In the genomic region with DNA sequence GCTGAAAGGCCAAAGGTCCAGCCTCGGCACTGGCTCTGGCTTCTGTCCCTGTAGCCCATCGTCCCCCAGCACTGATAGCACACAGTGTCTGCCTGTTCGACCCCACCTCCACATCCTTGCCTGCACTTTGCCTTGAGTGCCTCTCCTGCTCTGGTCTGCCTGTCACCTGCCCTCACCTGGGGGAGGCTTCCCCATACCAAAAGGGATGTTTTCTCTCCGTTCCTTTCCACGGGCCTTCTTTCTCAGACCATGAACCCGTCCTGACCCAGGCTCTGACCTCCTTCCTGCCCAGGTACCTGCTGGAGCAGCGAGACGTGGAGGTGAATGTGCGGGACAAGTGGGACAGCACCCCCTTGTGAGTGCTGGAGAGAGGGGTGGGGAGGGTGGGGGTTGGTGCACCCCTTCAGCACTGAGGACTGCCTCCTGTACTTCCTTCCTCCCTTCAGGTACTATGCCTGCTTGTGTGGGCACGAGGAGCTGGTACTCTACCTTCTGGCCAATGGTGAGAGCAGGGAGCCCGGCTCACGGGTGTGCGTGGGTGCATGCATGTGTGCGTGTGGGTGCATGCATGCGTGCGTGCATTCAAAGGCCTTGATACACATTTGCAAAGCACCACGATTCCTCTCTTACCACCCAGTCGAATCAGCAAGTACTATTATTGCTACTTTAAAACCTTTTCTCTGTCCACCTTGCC, we compare ENCODE assay signal across 9 cellular contexts. TPM values are rescaled to one million over a fixed set of nuclear protein-coding genes. Genes with fewer than 3 reads are reported as not detected.
DNase-seq lines count a peak whose midpoint lies in the region; ATAC-seq and TF ChIP-seq lines count a peak whose summit lies in the region.
"Had no signal": no experiment of that assay in that cellular context is flagged by ENCODE, and none has a peak within 500 bp of the region (broad histone marks: within the 10 kb centered on the region; RNA-seq: fewer than 3 reads in every experiment).

No MANE protein-coding gene starts in this region.

- no peak overlapping the region for H3K9ac ChIP-seq in IMR-90 (ENCODE audit: low read depth, low read length)

- H3K4me3 ChIP-seq in IMR-90 (ENCODE audit: insufficient read depth, low read depth, low read length) (no peak overlapping the region), testis (peak overlapping the region in 1 of 2 donors; percentile 82)

- peaks cover 10% of the 10 kb centered on the region; the same call in 1 of the 2 replicates for H3K9me1 ChIP-seq in IMR-90 (ENCODE audit: insufficient read depth, low read length)

- no peaks in the 10 kb centered on the region for H3K9me3 ChIP-seq in IMR-90 (ENCODE audit: control insufficient read depth, insufficient read depth, low read length)
- no peaks in the 10 kb centered on the region for H3K9me3 ChIP-seq in testis

- CTCF ChIA-PET in IMR-90 (lab: Yijun Ruan, JAX): no interaction called here

- TF ChIP-seq POLR2A in IMR-90 (IDR thresholded peaks at IDR 0.05; ENCODE audit: low read depth, low read length): no peak
- TF ChIP-seq POLR2A in testis (IDR thresholded peaks at IDR 0.05): no peak

- H2AFZ ChIP-seq in IMR-90 (replicated peaks; ENCODE audit: low read length, poor library complexity): no peak overlapping the region

- H3K14ac ChIP-seq in IMR-90 (replicated peaks; ENCODE audit: low read depth, low read length): no peak overlapping the region

- peak overlapping the region; percentile 59; the same call in 1 of the 2 replicates for H3K4me2 ChIP-seq in IMR-90 (ENCODE audit: low read depth, low read length)

- no peaks in the 10 kb centered on the region for H3K27me3 Mint-ChIP-seq in activated naive CD8-positive, alpha-beta T cell
- H3K27me3 Mint-ChIP-seq in stimulated activated memory B cell treated with anti-CD40 and anti-IgM and Interleukin-4, amounts not matched to agents 10 μg/mL and 1 μg/mL and 100 μg/mL, for 72 hours: no peaks in the 10 kb centered on the region

- no peak for ATAC-seq in IMR-90 (ENCODE audit: low read depth)
- no peak for ATAC-seq in left lobe of liver
- no peak for ATAC-seq in stimulated activated memory B cell treated with anti-CD40 and anti-IgM and Interleukin-4, amounts not matched to agents 10 μg/mL and 1 μg/mL and 100 μg/mL, for 72 hours
- no peak for ATAC-seq in HG03457 (IDR thresholded peaks at IDR 0.05; ENCODE audit: unreplicated experiment)

- no peaks in the 10 kb centered on the region for H3K36me3 Mint-ChIP-seq in activated naive CD8-positive, alpha-beta T cell
- peaks cover 24% of the 10 kb centered on the region for H3K36me3 Mint-ChIP-seq in stimulated activated memory B cell treated with anti-CD40 and anti-IgM and Interleukin-4, amounts not matched to agents 10 μg/mL and 1 μg/mL and 100 μg/mL, for 72 hours

- TF ChIP-seq CTCF in IMR-90 (conservative IDR thresholded peaks at IDR 0.05; ENCODE audit: low read depth, low read length) (no peak), testis (IDR thresholded peaks at IDR 0.05) (no peak)

- H4K5ac ChIP-seq in IMR-90 (ENCODE audit: low read depth, low read length): no peak overlapping the region

- peak overlapping the region; percentile 69 for H3K27ac Mint-ChIP-seq in activated naive CD8-positive, alpha-beta T cell
- H3K27ac Mint-ChIP-seq in stimulated activated memory B cell treated with anti-CD40 and anti-IgM and Interleukin-4, amounts not matched to agents 10 μg/mL and 1 μg/mL and 100 μg/mL, for 72 hours: peak overlapping the region; percentile 94

- no peak overlapping the region for H2BK20ac ChIP-seq in IMR-90 (ENCODE audit: low read depth, low read length)

- H3K23ac ChIP-seq in IMR-90 (ENCODE audit: low read depth, low read length): no peak overlapping the region

- no peak overlapping the region for H2BK120ac ChIP-seq in IMR-90 (ENCODE audit: low read depth, low read length)

- intact Hi-C loops in IMR-90 (cut with micrococcal nuclease): no loop called here
- intact Hi-C loops in testis (cut with DNase I; ENCODE audit: low total_unique reads): no loop called here

- H4K91ac ChIP-seq in IMR-90 (ENCODE audit: insufficient read depth, low read depth, low read length): no peak overlapping the region

- no peak overlapping the region for H3K56ac ChIP-seq in IMR-90 (ENCODE audit: extremely low read depth, insufficient read depth, low read length)

- no TSS peak for BruUV-seq in IMR-90 (replicated peaks; lab: Mats Ljungman, UMichigan)

- no peaks in the 10 kb centered on the region for H3K9me3 Mint-ChIP-seq in activated naive CD8-positive, alpha-beta T cell (ENCODE audit: low read depth)
- no peaks in the 10 kb centered on the region for H3K9me3 Mint-ChIP-seq in stimulated activated memory B cell treated with anti-CD40 and anti-IgM and Interleukin-4, amounts not matched to agents 10 μg/mL and 1 μg/mL and 100 μg/mL, for 72 hours

- no peaks in the 10 kb centered on the region; the same call in none of the 2 replicates for H4K20me1 ChIP-seq in IMR-90 (ENCODE audit: insufficient read depth, low read length)

- H2BK15ac ChIP-seq in IMR-90 (ENCODE audit: low read depth, low read length): no peak overlapping the region

- H2AK9ac ChIP-seq in IMR-90 (replicated peaks; ENCODE audit: low read depth, low read length, poor library complexity): no peak overlapping the region

- POLR2A ChIA-PET in IMR-90 (lab: Charles Lee; ENCODE audit: unreplicated experiment): no interaction called here

- peaks cover 10% of the 10 kb centered on the region for H3K4me1 ChIP-seq in IMR-90 (ENCODE audit: control insufficient read depth, insufficient read depth, low read length)
- H3K4me1 ChIP-seq in testis: peaks cover 17% of the 10 kb centered on the region

- H3K4me3 Mint-ChIP-seq in activated naive CD8-positive, alpha-beta T cell: peak overlapping the region; percentile 88
- peak overlapping the region; percentile 87 for H3K4me3 Mint-ChIP-seq in stimulated activated memory B cell treated with anti-CD40 and anti-IgM and Interleukin-4, amounts not matched to agents 10 μg/mL and 1 μg/mL and 100 μg/mL, for 72 hours

- H3K27me3 ChIP-seq in IMR-90 (ENCODE audit: control insufficient read depth, insufficient read depth, low read length): no peaks in the 10 kb centered on the region
- H3K27me3 ChIP-seq in testis: no peaks in the 10 kb centered on the region

- H3K79me1 ChIP-seq in IMR-90 (ENCODE audit: low read depth in 1 of 2, low read length in 2 of 2): peaks cover 19 to 35% of the 10 kb centered on the region in 2 experiments

- dilution Hi-C loops in IMR-90 (cut with HindIII; ENCODE audit: low sequenced_read_pairs, unreplicated experiment): no loop called here

- H3K18ac ChIP-seq in IMR-90 (ENCODE audit: low read depth, low read length): no peak overlapping the region

- no peak overlapping the region for H2BK5ac ChIP-seq in IMR-90 (ENCODE audit: low read depth, low read length, poor library complexity, severe bottlenecking)

- peaks cover 28% of the 10 kb centered on the region for H3K4me1 Mint-ChIP-seq in activated naive CD8-positive, alpha-beta T cell (ENCODE audit: low read depth)
- peaks cover 57% of the 10 kb centered on the region for H3K4me1 Mint-ChIP-seq in stimulated activated memory B cell treated with anti-CD40 and anti-IgM and Interleukin-4, amounts not matched to agents 10 μg/mL and 1 μg/mL and 100 μg/mL, for 72 hours

- H3K36me3 ChIP-seq in IMR-90 (ENCODE audit: control insufficient read depth, insufficient read depth, low read length) (peaks cover 28% of the 10 kb centered on the region), testis (ENCODE audit: low read depth, missing control alignments) (no peaks in the 10 kb centered on the region)

- WGBS in IMR-90 (ENCODE audit: extremely low coverage in 2 of 2, insufficient read length in 1 of 2), 2 experiments: 92% methylated on average over 10 of the region's 18 CpGs; no CpG with 5 or more reads in 1 of the 2 experiments
- 69 to 76% methylated on average over 17 to 18 of the region's 18 CpGs for WGBS in testis, 2 donors

- in situ Hi-C loops in IMR-90 (cut with MboI; ENCODE audit: low sequenced_read_pairs): no loop called here

- no peak overlapping the region for H4K8ac ChIP-seq in IMR-90 (ENCODE audit: low read depth in 2 of 2, low read length in 2 of 2)

- no peak for TF ChIP-seq RAD21 in IMR-90 (IDR thresholded peaks at IDR 0.05; ENCODE audit: low read length)

- DNase-seq in IMR-90 (no peak), left lobe of liver (ENCODE audit: low spot score) (peak; percentile 35), SKM-1 (lab: John Stamatoyannopoulos, UW; ENCODE audit: unreplicated experiment) (no peak), HuH-7 (ENCODE audit: low spot score) (no peak), testis (no peak)
- DNase-seq: T-helper 9 cell had no signal

- H3K27ac ChIP-seq in IMR-90 (ENCODE audit: insufficient read depth, low read length) (no peak overlapping the region), testis (peak overlapping the region in 1 of 2 donors; percentile 88)

- no peak overlapping the region for H2AK5ac ChIP-seq in IMR-90 (ENCODE audit: low read depth, low read length)

- H3K4ac ChIP-seq in IMR-90 (ENCODE audit: low read depth, low read length): no peak overlapping the region

TF ChIP-seq in IMR-90, 13 proteins besides CTCF, POLR2A, EP300 and RAD21 (continues in another document):
- TF ChIP-seq MXI1 (IDR thresholded peaks at IDR 0.05; ENCODE audit: borderline replicate concordance, low read depth, low read length) (no peak), MAZ (IDR thresholded peaks at IDR 0.05; ENCODE audit: borderline replicate concordance, low read depth, low read length) (no peak)
- TF ChIP-seq, protein P1, sequence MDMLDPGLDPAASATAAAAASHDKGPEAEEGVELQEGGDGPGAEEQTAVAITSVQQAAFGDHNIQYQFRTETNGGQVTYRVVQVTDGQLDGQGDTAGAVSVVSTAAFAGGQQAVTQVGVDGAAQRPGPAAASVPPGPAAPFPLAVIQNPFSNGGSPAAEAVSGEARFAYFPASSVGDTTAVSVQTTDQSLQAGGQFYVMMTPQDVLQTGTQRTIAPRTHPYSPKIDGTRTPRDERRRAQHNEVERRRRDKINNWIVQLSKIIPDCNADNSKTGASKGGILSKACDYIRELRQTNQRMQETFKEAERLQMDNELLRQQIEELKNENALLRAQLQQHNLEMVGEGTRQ (IDR thresholded peaks at IDR 0.05; ENCODE audit: low read depth, low read length): no peak

RNA-seq across cellular contexts. Expression of a gene that starts 1.5 kb away (rescaled TPM):
- 3.2 and 3.3 TPM in 2 replicates for total RNA-seq in IMR-90 (2012; rRNA removed)
- polyA plus RNA-seq in IMR-90 (2012; rRNA removed): 23.0 and 25.3 TPM in 2 replicates
- 18.6 and 29.2 TPM in 2 replicates for polyA plus RNA-seq in IMR-90 (2012; cell fraction: cytosol; rRNA removed)
- polyA plus RNA-seq in IMR-90 (2012; cell fraction: nucleus; rRNA removed; ENCODE audit: low replicate concordance): 139 and 305 TPM in 2 replicates
- total RNA-seq in left lobe of liver: 16.3 TPM
- 10 to 100 TPM; 28.7 to 39.1 TPM for total RNA-seq in testis
- polyA plus RNA-seq in testis (ENCODE audit: insufficient read depth, low read depth, low replicate concordance): 16.7 TPM

RNA-seq across cellular contexts. Expression of a gene that starts 45.3 kb away (rescaled TPM):
- 1.6 and 1.7 TPM in 2 replicates for total RNA-seq in IMR-90 (2012; rRNA removed)
- 5.4 and 5.8 TPM in 2 replicates for polyA plus RNA-seq in IMR-90 (2012; rRNA removed)
- 2.9 and 6.6 TPM in 2 replicates for polyA plus RNA-seq in IMR-90 (2012; cell fraction: cytosol; rRNA removed)
- 2.4 and 3.5 TPM in 2 replicates for polyA plus RNA-seq in IMR-90 (2012; cell fraction: nucleus; rRNA removed; ENCODE audit: low replicate concordance)
- 1.5 TPM for total RNA-seq in left lobe of liver
- total RNA-seq in testis: 10 to 100 TPM; 71.9 to 88.8 TPM
- polyA plus RNA-seq in testis (ENCODE audit: insufficient read depth, low read depth, low replicate concordance): 51.3 TPM

Comparison
In these comparisons a context has a peak if more than half of its experiments do, and no peak if none do; other contexts are left out.
1. RNA of a gene that starts 45.3 kb away (total RNA-seq): 71.9 to 88.8 TPM in testis; 1.6 to 1.7 TPM in IMR-90 and 1.5 TPM in left lobe of liver (single experiment); every median in the first group is over 10 times any median in the second.